ENCODE assay signal across 1 cellular context in genomic region chr1:109269212-109269980, GRCh38.
A peak's percentile ranks its signal among the peaks of the same experiment; 100 is the strongest.
TF ChIP-seq lines count a peak whose summit lies in the region.

No MANE protein-coding gene starts in this region.

TF ChIP-seq in K562, 482 proteins besides CTCF, POLR2A, EP300 and RAD21:
- TF ChIP-seq ZNF778 (CRISPR knock-in tag; IDR thresholded peaks at IDR 0.05) (no peak), ZNF431 (CRISPR knock-in tag; IDR thresholded peaks at IDR 0.05) (no peak), TFE3 (CRISPR knock-in tag; IDR thresholded peaks at IDR 0.05) (peak; percentile 24; the same call in 1 of the 2 replicates), CHD4 (IDR thresholded peaks at IDR 0.05; ENCODE audit: insufficient read depth, insufficient replicate concordance, low read depth, low read length, poor library complexity, severe bottlenecking) (no peak), RBFOX2 (IDR thresholded peaks at IDR 0.05; ENCODE audit: low read depth, low read length) (peak; percentile 36), PTRF (tag; IDR thresholded peaks at IDR 0.05) (no peak), EZH2 (IDR thresholded peaks at IDR 0.05; ENCODE audit: borderline replicate concordance, low read depth, low read length) (no peak), TAF15 (IDR thresholded peaks at IDR 0.05; ENCODE audit: low read depth, low read length) (no peak), SMAD4 (CRISPR knock-in tag; conservative IDR thresholded peaks at IDR 0.05) (no peak), HDGF (IDR thresholded peaks at IDR 0.05) (no peak), ZNF76 (CRISPR knock-in tag; IDR thresholded peaks at IDR 0.05; ENCODE audit: borderline replicate concordance) (no peak), XRCC5 (IDR thresholded peaks at IDR 0.05; ENCODE audit: low read depth, low read length) (no peak), TFAM (CRISPR knock-in tag; conservative IDR thresholded peaks at IDR 0.05) (no peak), NCOA1 (IDR thresholded peaks at IDR 0.05; ENCODE audit: low read depth) (no peak)
- TF ChIP-seq, protein P1, sequence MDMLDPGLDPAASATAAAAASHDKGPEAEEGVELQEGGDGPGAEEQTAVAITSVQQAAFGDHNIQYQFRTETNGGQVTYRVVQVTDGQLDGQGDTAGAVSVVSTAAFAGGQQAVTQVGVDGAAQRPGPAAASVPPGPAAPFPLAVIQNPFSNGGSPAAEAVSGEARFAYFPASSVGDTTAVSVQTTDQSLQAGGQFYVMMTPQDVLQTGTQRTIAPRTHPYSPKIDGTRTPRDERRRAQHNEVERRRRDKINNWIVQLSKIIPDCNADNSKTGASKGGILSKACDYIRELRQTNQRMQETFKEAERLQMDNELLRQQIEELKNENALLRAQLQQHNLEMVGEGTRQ (CRISPR knock-in tag; IDR thresholded peaks at IDR 0.05), result no peak
